ENCODE assay signal across 9 cellular contexts in genomic region chr4:155207534-155208257, GRCh38. TPM values are rescaled to one million over a fixed set of nuclear protein-coding genes. Genes with fewer than 3 reads are reported as not detected.
A peak's percentile ranks its signal among the peaks of the same experiment; 100 is the strongest.
DNase-seq lines count a peak whose midpoint lies in the region; ATAC-seq and TF ChIP-seq lines count a peak whose summit lies in the region.
"Had no signal": no experiment of that assay in that cellular context is flagged by ENCODE, and none has a peak within 500 bp of the region (broad histone marks: within the 10 kb centered on the region; RNA-seq: fewer than 3 reads in every experiment).

No MANE protein-coding gene starts in this region.

- no peaks in the 10 kb centered on the region for H3K4me1 Mint-ChIP-seq in MCF 10A (ENCODE audit: insufficient read depth, unreplicated experiment)
- H3K4me1 Mint-ChIP-seq in T-cell, result no peaks in the 10 kb centered on the region
- no peaks in the 10 kb centered on the region for H3K4me1 Mint-ChIP-seq in activated T-cell treated with anti-CD3 and anti-CD28 coated beads, Interleukin-2, amount 50 U/mL, for 72 hours (ENCODE audit: low read depth)

- H3K27ac Mint-ChIP-seq in MCF 10A (ENCODE audit: low read depth, unreplicated experiment) (no peak overlapping the region), T-cell (peak overlapping the region in 1 of 2 donors; percentile 32)
- H3K27ac Mint-ChIP-seq in activated T-cell treated with anti-CD3 and anti-CD28 coated beads, Interleukin-2, amount 50 U/mL, for 72 hours, result no peak overlapping the region

- H3K27me3 Mint-ChIP-seq in MCF 10A (ENCODE audit: insufficient read depth, unreplicated experiment), result no peaks in the 10 kb centered on the region
- H3K27me3 Mint-ChIP-seq in T-cell, result peaks cover 39 to 42% of the 10 kb centered on the region in 2 donors
- peaks cover 48% of the 10 kb centered on the region for H3K27me3 Mint-ChIP-seq in activated T-cell treated with anti-CD3 and anti-CD28 coated beads, Interleukin-2, amount 50 U/mL, for 72 hours (ENCODE audit: low read depth)

- CTCF ChIA-PET in MCF 10A (lab: Yijun Ruan, JAX) (no interaction called here), T-cell (lab: Charles Lee) (no interaction called here)

- intact Hi-C loops in MCF 10A (cut with micrococcal nuclease), result no loop called here

- ATAC-seq in T-cell (replicated peaks in 1 of 4), result no peak
- ATAC-seq in activated T-cell treated with anti-CD3 and anti-CD28 coated beads, Interleukin-2, amount 50 U/mL, for 72 hours (replicated peaks in 1 of 2), result no peak

- H3K36me3 Mint-ChIP-seq in MCF 10A (ENCODE audit: insufficient read depth, unreplicated experiment) (no peaks in the 10 kb centered on the region), T-cell (no peaks in the 10 kb centered on the region)
- peaks cover 2 to 3% of the 10 kb centered on the region in 2 donors for H3K36me3 Mint-ChIP-seq in activated T-cell treated with anti-CD3 and anti-CD28 coated beads, Interleukin-2, amount 50 U/mL, for 72 hours (ENCODE audit: insufficient read depth in 2 of 2)

- peak overlapping the region; percentile 11 for H3K9ac ChIP-seq in HUES6 (ENCODE audit: low read length)
- H3K9ac ChIP-seq in skeletal muscle satellite cell (ENCODE audit: low read depth, low read length), result no peak overlapping the region

- H3K9me3 ChIP-seq in HUES6 (ENCODE audit: control insufficient read depth, insufficient read depth, low read depth, low read length), result no peaks in the 10 kb centered on the region
- no peaks in the 10 kb centered on the region for H3K9me3 ChIP-seq in skeletal muscle satellite cell (replicated peaks; ENCODE audit: low read length)
- H3K9me3 ChIP-seq: uterus had no signal

- no TSS peak for BruUV-seq in MCF 10A (replicated peaks; lab: Mats Ljungman, UMichigan)

- H3K4me1 ChIP-seq in HUES6 (ENCODE audit: control insufficient read depth, insufficient read depth, low read length) (peaks cover 7% of the 10 kb centered on the region; the same call in 1 of the 2 replicates), skeletal muscle satellite cell (ENCODE audit: control insufficient read depth, insufficient read depth, low read length) (peaks cover 10% of the 10 kb centered on the region)
- H3K4me1 ChIP-seq: uterus had no signal

- TF ChIP-seq CTCF in MCF 10A (IDR thresholded peaks at IDR 0.05; ENCODE audit: unreplicated experiment) (no peak), kidney epithelial cell (IDR thresholded peaks at IDR 0.05; ENCODE audit: insufficient read depth, low read length, poor library complexity, severe bottlenecking) (peak; percentile 60)

- H3K9me3 Mint-ChIP-seq in MCF 10A (ENCODE audit: unreplicated experiment) (no peaks in the 10 kb centered on the region), T-cell (peaks cover 0 to 3% (median 0%) of the 10 kb centered on the region in 3 donors)
- peaks cover 0 to 2% of the 10 kb centered on the region in 2 donors for H3K9me3 Mint-ChIP-seq in activated T-cell treated with anti-CD3 and anti-CD28 coated beads, Interleukin-2, amount 50 U/mL, for 72 hours

- H3K27ac ChIP-seq in HUES6 (ENCODE audit: low read depth, low read length), result no peak overlapping the region
- H3K27ac ChIP-seq: uterus had no signal

- no peaks in the 10 kb centered on the region for H3K36me3 ChIP-seq in HUES6 (ENCODE audit: control insufficient read depth, insufficient read depth, low read length)
- no peaks in the 10 kb centered on the region for H3K36me3 ChIP-seq in kidney epithelial cell (ENCODE audit: control insufficient read depth, insufficient read depth, low read length)
- no peaks in the 10 kb centered on the region for H3K36me3 ChIP-seq in skeletal muscle satellite cell (ENCODE audit: insufficient read depth, low read length)
- H3K36me3 ChIP-seq: uterus had no signal

- peak overlapping the region; percentile 73 for H3K4me3 ChIP-seq in HUES6 (ENCODE audit: low read depth, low read length)
- peak overlapping the region; percentile 41 for H3K4me3 ChIP-seq in kidney epithelial cell (ENCODE audit: low read depth, low read length)
- H3K4me3 ChIP-seq in skeletal muscle satellite cell (ENCODE audit: low read length), result peak overlapping the region; percentile 47
- H3K4me3 ChIP-seq: uterus had no signal

- DNase-seq in MCF 10A (ENCODE audit: unreplicated experiment) (no peak), kidney epithelial cell (ENCODE audit: low read depth) (no peak), Kasumi-1 (lab: John Stamatoyannopoulos, UW) (no peak), T-cell (no peak)
- DNase-seq in activated CD8-positive, alpha-beta memory T cell treated with anti-CD3 and anti-CD28 coated beads for 24 hours, result no peak
- no peak for DNase-seq in activated T-cell treated with anti-CD3 and anti-CD28 coated beads, Interleukin-2, amount 50 U/mL, for 72 hours
- DNase-seq: uterus had no signal

- peak overlapping the region; percentile 72 for H3K4me2 ChIP-seq in skeletal muscle satellite cell (ENCODE audit: low read length)

- POLR2A ChIA-PET in MCF 10A (lab: Yijun Ruan, JAX) (no interaction called here), T-cell (lab: Charles Lee) (no interaction called here)

- H3K27me3 ChIP-seq in HUES6 (ENCODE audit: control insufficient read depth, insufficient read depth, low read length), result peaks cover 59% of the 10 kb centered on the region
- peaks cover 16% of the 10 kb centered on the region for H3K27me3 ChIP-seq in kidney epithelial cell (ENCODE audit: control insufficient read depth, insufficient read depth, low read length)
- H3K27me3 ChIP-seq in skeletal muscle satellite cell (ENCODE audit: control insufficient read depth, insufficient read depth, low read length), result peaks cover 56% of the 10 kb centered on the region

- H3K4me3 Mint-ChIP-seq in MCF 10A (ENCODE audit: unreplicated experiment) (peak overlapping the region; percentile 50), T-cell (no peak overlapping the region)
- H3K4me3 Mint-ChIP-seq in activated T-cell treated with anti-CD3 and anti-CD28 coated beads, Interleukin-2, amount 50 U/mL, for 72 hours, result no peak overlapping the region

RNA-seq across cellular contexts. Expression of gene NPY2R, which starts 0.7 kb away (rescaled TPM):
- total RNA-seq in MCF 10A (2022) (not detected in 2 replicates), kidney epithelial cell (not detected in 2 replicates), T-cell (not detected)
- total RNA-seq in skeletal muscle satellite cell (2012; rRNA removed), result not detected in 2 replicates
- total RNA-seq in activated T-cell treated with anti-CD3 and anti-CD28 coated beads, Interleukin-2, amount 50 U/mL, for 72 hours, result not detected
